Comparison of ENCODE assay signal across 8 cellular contexts in the genomic region with DNA sequence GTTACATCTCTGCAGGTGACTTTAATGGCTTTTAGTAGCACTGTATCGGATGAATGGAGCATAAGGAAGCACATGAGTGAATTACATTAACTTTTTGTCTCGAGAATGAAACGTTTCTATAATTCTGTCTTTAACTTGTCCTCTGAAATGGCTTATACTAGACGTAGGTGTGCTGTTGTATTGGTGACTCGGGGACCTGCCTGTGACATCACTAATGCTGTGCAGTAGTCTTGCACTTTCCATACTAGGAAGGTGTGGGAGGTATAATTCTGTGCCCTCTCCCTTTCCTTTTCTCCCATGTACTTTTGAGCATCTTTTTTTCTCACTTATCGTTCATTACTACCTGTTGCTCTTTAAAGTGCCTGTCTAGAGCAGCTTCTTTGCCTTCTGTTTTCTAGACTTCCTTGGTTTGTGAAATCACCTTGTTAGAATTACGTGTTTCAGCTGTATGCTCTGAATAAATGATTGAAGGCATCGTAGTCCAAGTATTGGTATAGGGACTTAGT. TPM values are rescaled to one million over a fixed set of nuclear protein-coding genes. Genes with fewer than 3 reads are reported as not detected.
DNase-seq lines count a peak whose midpoint lies in the region; ATAC-seq, FAIRE-seq and TF ChIP-seq lines count a peak whose summit lies in the region.

No MANE protein-coding gene starts in this region.

- peak overlapping the region; percentile 98 for H3K4me3 ChIP-seq in HL-60 (replicated peaks; ENCODE audit: insufficient read depth, low read length)
- peak overlapping the region; percentile 73 to 85 (median 81) for H3K4me3 ChIP-seq in HepG2 (replicated peaks in 1 of 3; ENCODE audit: insufficient read depth in 1 of 3, low read depth in 2 of 3, low read length in 3 of 3)
- peak overlapping the region; percentile 83 to 97 (median 86) for H3K4me3 ChIP-seq in subcutaneous abdominal adipose tissue (ENCODE audit: low read depth in 1 of 5, low read length in 5 of 5)
- H3K4me3 ChIP-seq in testis: peak overlapping the region in 1 of 2 donors; percentile 85

- no peaks in the 10 kb centered on the region for H3K27me3 Mint-ChIP-seq in activated naive CD8-positive, alpha-beta T cell

- TF ChIP-seq RAD21 in HepG2 (CRISPR knock-in tag; IDR thresholded peaks at IDR 0.05): no peak

- H3K9me3 ChIP-seq in HepG2 (ENCODE audit: low read length): no peaks in the 10 kb centered on the region
- H3K9me3 ChIP-seq in subcutaneous abdominal adipose tissue (ENCODE audit: control insufficient read depth in 5 of 5, low read length in 5 of 5): no peaks in the 10 kb centered on the region
- no peaks in the 10 kb centered on the region for H3K9me3 ChIP-seq in testis

- intact Hi-C loops in HepG2 (cut with micrococcal nuclease; ENCODE audit: unreplicated experiment) (no loop called here), testis (cut with DNase I; ENCODE audit: low total_unique reads) (no loop called here)

- TF ChIP-seq EP300 in HepG2 (IDR thresholded peaks at IDR 0.05; ENCODE audit: low read depth in 2 of 2, low read length in 2 of 2): no peak
- TF ChIP-seq EP300 in HepG2 (CRISPR knock-in tag; IDR thresholded peaks at IDR 0.05; ENCODE audit: borderline replicate concordance): no peak

- H3K36me3 ChIP-seq in HepG2 (replicated peaks in 1 of 2; ENCODE audit: control insufficient read depth in 1 of 2, insufficient read depth in 2 of 2, low read length in 2 of 2): peaks cover 0 to 2% of the 10 kb centered on the region in 2 experiments; a peak in 1 of 5 replicates
- H3K36me3 ChIP-seq in subcutaneous abdominal adipose tissue (ENCODE audit: control insufficient read depth in 5 of 5, insufficient read depth in 5 of 5, low read length in 5 of 5): peaks cover 0 to 4% (median 0%) of the 10 kb centered on the region in 5 donors
- H3K36me3 ChIP-seq in testis (ENCODE audit: low read depth, missing control alignments): no peaks in the 10 kb centered on the region

- H3K36me3 Mint-ChIP-seq in activated naive CD8-positive, alpha-beta T cell: peaks cover 2% of the 10 kb centered on the region

- no peak for FAIRE-seq in HepG2 (lab: Jason Lieb, UNC)

- peak overlapping the region; percentile 78 for H3K27ac ChIP-seq in HL-60 (replicated peaks)
- peak overlapping the region; percentile 80 for H3K27ac ChIP-seq in HepG2 (ENCODE audit: extremely low read length, insufficient read depth, low read length)
- peak overlapping the region; percentile 71 for H3K27ac ChIP-seq in subcutaneous abdominal adipose tissue (ENCODE audit: low read depth, low read length)
- H3K27ac ChIP-seq in testis: no peak overlapping the region

- peak overlapping the region; percentile 94 for H3K4me3 Mint-ChIP-seq in activated naive CD8-positive, alpha-beta T cell

- H3K79me2 ChIP-seq in HepG2 (ENCODE audit: insufficient read depth, low read length): peaks cover 15% of the 10 kb centered on the region

- in situ Hi-C loops in HepG2 (cut with HindIII; ENCODE audit: extremely low pct_ligation_motif_present, low pct_unique_long_range_greater_than_20kb): no loop called here

- peak; percentile 19 for ATAC-seq in HepG2

- POLR2A ChIA-PET in HepG2 (lab: Yijun Ruan, JAX): no interaction called here

- peak overlapping the region; percentile 95 for H3K27ac Mint-ChIP-seq in activated naive CD8-positive, alpha-beta T cell

- H3K9me3 Mint-ChIP-seq in activated naive CD8-positive, alpha-beta T cell (ENCODE audit: low read depth): no peaks in the 10 kb centered on the region

- no TSS peak for BruUV-seq in HepG2 (replicated peaks; lab: Mats Ljungman, UMichigan)

- CTCF ChIA-PET in HepG2 (lab: Yijun Ruan, JAX; ENCODE audit: low intra/inter-chr PET ratio, low total read pairs): no interaction called here

- H2AFZ ChIP-seq in HepG2 (ENCODE audit: low read length): peak overlapping the region; percentile 82

- H3K9ac ChIP-seq in HepG2 (ENCODE audit: insufficient read depth, low read depth, low read length) (peak overlapping the region; percentile 82), subcutaneous abdominal adipose tissue (ENCODE audit: low read length in 5 of 5) (peak overlapping the region; percentile 75 to 96 (median 87))

- H3K4me1 Mint-ChIP-seq in activated naive CD8-positive, alpha-beta T cell (ENCODE audit: low read depth): peaks cover 51% of the 10 kb centered on the region

- DNase-seq in NCI-H146 (lab: John Stamatoyannopoulos, UW) (peak; percentile 21), NCI-H146 treated with DMSO at 0.1 percent for 48 hours (lab: John Stamatoyannopoulos, UW; ENCODE audit: unreplicated experiment) (no peak), HL-60 (ENCODE audit: low read depth in 1 of 2, low spot score in 1 of 2) (no peak), HepG2 (ENCODE audit: low spot score) (no peak), NOMO-1 treated with dmso at 0.1 percent for 144 hours (lab: John Stamatoyannopoulos, UW; ENCODE audit: unreplicated experiment) (no peak), testis (no peak)

- H3K27me3 ChIP-seq in HL-60 (ENCODE audit: insufficient read depth, poor library complexity, severe bottlenecking) (no peaks in the 10 kb centered on the region), HepG2 (ENCODE audit: control insufficient read depth in 1 of 2, insufficient read depth in 2 of 2, low read length in 2 of 2) (no peaks in the 10 kb centered on the region; a peak in 1 of 5 replicates), subcutaneous abdominal adipose tissue (ENCODE audit: control insufficient read depth in 5 of 5, insufficient read depth in 4 of 5, low read length in 5 of 5) (no peaks in the 10 kb centered on the region), testis (no peaks in the 10 kb centered on the region)

- peak overlapping the region; percentile 85 for H3K4me2 ChIP-seq in HepG2 (ENCODE audit: low read depth, low read length)

- no peaks in the 10 kb centered on the region for H4K20me1 ChIP-seq in HepG2 (ENCODE audit: insufficient read depth, low read length)

- WGBS in HepG2 (ENCODE audit: low lambda C conversion rate): 33% methylated on average over 8 of the region's 8 CpGs
- WGBS in testis, 2 donors: 40 to 46% methylated on average over 8 of the region's 8 CpGs

- TF ChIP-seq CTCF in HL-60 (IDR thresholded peaks at IDR 0.05; ENCODE audit: insufficient read depth, low read length) (no peak), HepG2 (CRISPR knock-in tag; IDR thresholded peaks at IDR 0.05) (no peak), testis (IDR thresholded peaks at IDR 0.05) (no peak)

- H3K4me1 ChIP-seq in HepG2 (ENCODE audit: insufficient read depth, low read length) (peaks cover 23% of the 10 kb centered on the region), subcutaneous abdominal adipose tissue (ENCODE audit: control insufficient read depth in 5 of 5, insufficient read depth in 5 of 5, low read length in 5 of 5) (peaks cover 0 to 22% (median 20%) of the 10 kb centered on the region in 5 donors), testis (no peaks in the 10 kb centered on the region)

- TF ChIP-seq POLR2A in HepG2 (IDR thresholded peaks at IDR 0.05; ENCODE audit: insufficient read depth in 1 of 2, low read depth in 2 of 2, low read length in 2 of 2) (no peak), testis (IDR thresholded peaks at IDR 0.05) (no peak)

TF ChIP-seq in HepG2, 621 proteins besides CTCF, POLR2A, EP300 and RAD21:
- TF ChIP-seq ZNF441 (CRISPR knock-in tag; IDR thresholded peaks at IDR 0.05; ENCODE audit: borderline replicate concordance) (no peak), ZNF225 (CRISPR knock-in tag; IDR thresholded peaks at IDR 0.05) (no peak), ZBTB21 (CRISPR knock-in tag; IDR thresholded peaks at IDR 0.05) (0 out of 2 replicates have a peak, but pooled peaks have one; percentile 62), CREM (IDR thresholded peaks at IDR 0.05) (0 out of 2 replicates have a peak, but pooled peaks have one; percentile 12), CREM (CRISPR knock-in tag; IDR thresholded peaks at IDR 0.05) (no peak), CREB1 (IDR thresholded peaks at IDR 0.05) (peak; percentile 37; the same call in 1 of the 2 replicates), CREB1 (CRISPR knock-in tag; IDR thresholded peaks at IDR 0.05) (no peak), ZNF329 (CRISPR knock-in tag; IDR thresholded peaks at IDR 0.05; ENCODE audit: low read depth) (no peak)
- TF ChIP-seq, protein P1, sequence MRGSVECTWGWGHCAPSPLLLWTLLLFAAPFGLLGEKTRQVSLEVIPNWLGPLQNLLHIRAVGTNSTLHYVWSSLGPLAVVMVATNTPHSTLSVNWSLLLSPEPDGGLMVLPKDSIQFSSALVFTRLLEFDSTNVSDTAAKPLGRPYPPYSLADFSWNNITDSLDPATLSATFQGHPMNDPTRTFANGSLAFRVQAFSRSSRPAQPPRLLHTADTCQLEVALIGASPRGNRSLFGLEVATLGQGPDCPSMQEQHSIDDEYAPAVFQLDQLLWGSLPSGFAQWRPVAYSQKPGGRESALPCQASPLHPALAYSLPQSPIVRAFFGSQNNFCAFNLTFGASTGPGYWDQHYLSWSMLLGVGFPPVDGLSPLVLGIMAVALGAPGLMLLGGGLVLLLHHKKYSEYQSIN (CRISPR knock-in tag; IDR thresholded peaks at IDR 0.05; ENCODE audit: borderline replicate concordance): no peak

RNA-seq across cellular contexts. Expression of a gene that starts 1.2 kb away (rescaled TPM):
- 21.5 and 38.8 TPM in 2 replicates for total RNA-seq in HepG2 (2016; rRNA removed; fragmentation: Illumina TruSeq; extraction: Trizol)
- total RNA-seq in HepG2 (2016; cell fraction: cytosol; rRNA removed; fragmentation: Illumina TruSeq; extraction: Trizol; ENCODE audit: low read depth): 4.3 and 4.9 TPM in 2 replicates
- total RNA-seq in HepG2 (2016; cell fraction: insoluble cytoplasmic fraction; rRNA removed; fragmentation: Illumina TruSeq; extraction: Trizol): 23.9 and 39.3 TPM in 2 replicates
- total RNA-seq in HepG2 (2016; cell fraction: membrane; rRNA removed; fragmentation: Illumina TruSeq; extraction: Trizol): 13.0 and 16.5 TPM in 2 replicates
- 13.5 and 16.7 TPM in 2 replicates for total RNA-seq in HepG2 (2016; cell fraction: nucleus; rRNA removed; fragmentation: Illumina TruSeq; extraction: Trizol)
- polyA plus RNA-seq in HepG2 (2011; rRNA removed): 9.6 and 11.2 TPM in 2 replicates
- polyA plus RNA-seq in HepG2 (2011; cell fraction: cytosol; rRNA removed): 4.1 and 7.1 TPM in 2 replicates
- polyA plus RNA-seq in HepG2 (2011; cell fraction: nucleus; rRNA removed): 3.6 and 4.4 TPM in 2 replicates
- polyA plus RNA-seq in HepG2 (2012): 7.4 and 10.4 TPM in 2 replicates
- 1.4 TPM in 2 replicates for polyA plus RNA-seq in HepG2 (2016; cell fraction: cytosol; fragmentation: Illumina TruSeq; extraction: Trizol; ENCODE audit: low read depth)
- polyA plus RNA-seq in HepG2 (2016; cell fraction: insoluble cytoplasmic fraction; fragmentation: Illumina TruSeq; extraction: Trizol; ENCODE audit: low read depth): 23.4 and 25.8 TPM in 2 replicates
- 4.9 and 5.6 TPM in 2 replicates for polyA plus RNA-seq in HepG2 (2016; cell fraction: membrane; fragmentation: Illumina TruSeq; extraction: Trizol; ENCODE audit: low read depth)
- 14.5 and 16.1 TPM in 2 replicates for polyA plus RNA-seq in HepG2 (2016; cell fraction: nucleus; fragmentation: Illumina TruSeq; extraction: Trizol; ENCODE audit: insufficient read depth, low read depth)
- polyA minus RNA-seq in HepG2 (2011; rRNA and poly(A)+ RNA removed; ENCODE audit: low replicate concordance): 14.5 and 29.7 TPM in 2 replicates
- polyA minus RNA-seq in HepG2 (2011; cell fraction: cytosol; rRNA and poly(A)+ RNA removed): 14.4 and 14.9 TPM in 2 replicates
- 16.0 and 22.9 TPM in 2 replicates for polyA minus RNA-seq in HepG2 (2011; cell fraction: nucleus; rRNA and poly(A)+ RNA removed)
- total RNA-seq in testis: 10 to 100 TPM; 24.3 to 29.4 TPM
- polyA plus RNA-seq in testis (ENCODE audit: insufficient read depth, low read depth, low replicate concordance): 29.6 TPM

Comparison
In these comparisons a context has a peak if more than half of its experiments do, and no peak if none do; other contexts are left out.
1. H3K27ac ChIP-seq: peak in HL-60 (single experiment), HepG2 (single experiment) and subcutaneous abdominal adipose tissue (single experiment); none in testis (0 of 2).